ENCODE assay signal across 29 cellular contexts in genomic region chr18:25764777-25765176, GRCh38.
"Had no signal": no experiment of that assay in that cellular context is flagged by ENCODE, and none has a peak within 500 bp of the region (broad histone marks: within the 10 kb centered on the region; RNA-seq: fewer than 3 reads in every experiment).

No MANE protein-coding gene starts in this region.

- H3K36me3 ChIP-seq: stomach, suprapubic skin, thoracic aorta, thyroid gland, tibial artery, tibial nerve, transverse colon, upper lobe of left lung, upper lobe of right lung, uterus, vagina had no signal

- ATAC-seq: stimulated activated effector memory CD8-positive, alpha-beta T cell treated with anti-CD3 and anti-CD28 coated beads, Interleukin-12 subunit alpha, Interleukin-12 subunit beta, amount 100 ng/mL, for 72 hours; stimulated activated memory B cell treated with anti-CD40 and anti-IgM and Interleukin-4, amounts not matched to agents 10 μg/mL and 1 μg/mL and 100 μg/mL, for 72 hours; stimulated activated naive B cell treated with anti-CD40 and anti-IgM and Interleukin-4, amounts not matched to agents 10 μg/mL and 1 μg/mL and 100 μg/mL, for 72 hours; stimulated activated naive CD8-positive, alpha-beta T cell treated with anti-CD3 and anti-CD28 coated beads, Interleukin-15, amount 100 ng/mL, for 72 hours; stimulated activated naive CD8-positive, alpha-beta T cell treated with anti-CD3 and anti-CD28 coated beads, Interleukin-15, Interleukin-2, amounts not matched to agents 100 U/mL and 50 U/mL, for 24 hours; upper lobe of right lung had no signal

- H3K27ac ChIP-seq: stomach, suprapubic skin, testis, thoracic aorta, thyroid gland, tibial artery, tibial nerve, transverse colon, upper lobe of left lung, upper lobe of right lung, uterus, vagina had no signal

- DNase-seq: stimulated activated CD4-positive, alpha-beta T cell treated with anti-CD3 and anti-CD28 coated beads, Interleukin-2, amount 100 ng/mL, for 48 hours; stimulated activated CD4-positive, alpha-beta T cell treated with anti-CD3 and anti-CD28 coated beads, Interleukin-4, amount 100 ng/mL, for 1 hour; stimulated activated CD4-positive, alpha-beta T cell treated with anti-CD3 and anti-CD28 coated beads, Interleukin-4, amount 100 ng/mL, for 24 hours; stimulated activated CD4-positive, alpha-beta T cell treated with anti-CD3 and anti-CD28 coated beads, Interleukin-4, amount 100 ng/mL, for 4 hours; stimulated activated CD8-positive, alpha-beta memory T cell treated with anti-CD3 and anti-CD28 coated beads, Interleukin-4, amount 100 ng/mL, for 48 hours; stimulated activated naive B cell treated with anti-CD40 and anti-IgM and Interleukin-4, amounts not matched to agents 10 μg/mL and 1 μg/mL and 100 μg/mL, for 72 hours; stimulated activated naive CD4-positive, alpha-beta T cell; stimulated activated naive CD4-positive, alpha-beta T cell treated with Interleukin-2 at 50 U/mL for 16 hours; stimulated activated naive CD8-positive, alpha-beta T cell treated with anti-CD3 and anti-CD28 coated beads, Interleukin-15, amount 100 ng/mL, for 72 hours; stimulated activated naive CD8-positive, alpha-beta T cell treated with anti-CD3 and anti-CD28 coated beads, Interleukin-15, Interleukin-2, amounts not matched to agents 100 U/mL and 50 U/mL, for 24 hours; stomach; substantia nigra; testis; thyroid gland; tibial artery; transverse colon; trophoblast cell; upper lobe of left lung; upper lobe of right lung; uterus had no signal

- FAIRE-seq: urothelium cell line had no signal

- H3K27me3 Mint-ChIP-seq: stimulated activated memory B cell treated with anti-CD40 and anti-IgM and Interleukin-4, amounts not matched to agents 10 μg/mL and 1 μg/mL and 100 μg/mL, for 72 hours had no signal

- H3K9me3 ChIP-seq: suprapubic skin, testis, thoracic aorta, thyroid gland, tibial artery, tibial nerve, transverse colon, upper lobe of left lung, upper lobe of right lung, uterus, vagina had no signal

- H3K4me1 ChIP-seq: stomach, suprapubic skin, testis, thyroid gland, tibial artery, tibial nerve, transverse colon, upper lobe of left lung, upper lobe of right lung, uterus, vagina had no signal

- H3K36me3 Mint-ChIP-seq: stimulated activated effector memory CD8-positive, alpha-beta T cell treated with anti-CD3 and anti-CD28 coated beads, Interleukin-12 subunit alpha, Interleukin-12 subunit beta, amount 100 ng/mL, for 72 hours; stimulated activated memory B cell treated with anti-CD40 and anti-IgM and Interleukin-4, amounts not matched to agents 10 μg/mL and 1 μg/mL and 100 μg/mL, for 72 hours; stimulated activated naive B cell treated with anti-CD40 and anti-IgM and Interleukin-4, amounts not matched to agents 10 μg/mL and 1 μg/mL and 100 μg/mL, for 72 hours; type B pancreatic cell had no signal

- H3K27me3 ChIP-seq: stomach, suprapubic skin, testis, thyroid gland, tibial artery, tibial nerve, transverse colon, upper lobe of left lung, upper lobe of right lung, uterus, vagina had no signal

- H3K4me3 ChIP-seq: stomach, suprapubic skin, testis, thoracic aorta, thyroid gland, tibial artery, tibial nerve, transverse colon, upper lobe of left lung, upper lobe of right lung, uterus, vagina had no signal

- H3K4me1 Mint-ChIP-seq: stimulated activated effector memory CD8-positive, alpha-beta T cell treated with anti-CD3 and anti-CD28 coated beads, Interleukin-12 subunit alpha, Interleukin-12 subunit beta, amount 100 ng/mL, for 72 hours; stimulated activated memory B cell treated with anti-CD40 and anti-IgM and Interleukin-4, amounts not matched to agents 10 μg/mL and 1 μg/mL and 100 μg/mL, for 72 hours; stimulated activated naive B cell treated with anti-CD40 and anti-IgM and Interleukin-4, amounts not matched to agents 10 μg/mL and 1 μg/mL and 100 μg/mL, for 72 hours; stimulated activated naive CD8-positive, alpha-beta T cell treated with anti-CD3 and anti-CD28 coated beads, Interleukin-15, amount 100 ng/mL, for 72 hours had no signal

- H3K9me3 Mint-ChIP-seq: stimulated activated effector memory CD8-positive, alpha-beta T cell treated with anti-CD3 and anti-CD28 coated beads, Interleukin-12 subunit alpha, Interleukin-12 subunit beta, amount 100 ng/mL, for 72 hours; stimulated activated memory B cell treated with anti-CD40 and anti-IgM and Interleukin-4, amounts not matched to agents 10 μg/mL and 1 μg/mL and 100 μg/mL, for 72 hours; stimulated activated naive B cell treated with anti-CD40 and anti-IgM and Interleukin-4, amounts not matched to agents 10 μg/mL and 1 μg/mL and 100 μg/mL, for 72 hours; stimulated activated naive CD8-positive, alpha-beta T cell treated with anti-CD3 and anti-CD28 coated beads, Interleukin-15, amount 100 ng/mL, for 72 hours; stimulated activated naive CD8-positive, alpha-beta T cell treated with anti-CD3 and anti-CD28 coated beads, Interleukin-15, Interleukin-2, amounts not matched to agents 100 ng/mL and 50 ng/mL, for 24 hours; type B pancreatic cell had no signal

- H3K4me3 Mint-ChIP-seq: stimulated activated effector memory CD8-positive, alpha-beta T cell treated with anti-CD3 and anti-CD28 coated beads, Interleukin-12 subunit alpha, Interleukin-12 subunit beta, amount 100 ng/mL, for 72 hours; stimulated activated memory B cell treated with anti-CD40 and anti-IgM and Interleukin-4, amounts not matched to agents 10 μg/mL and 1 μg/mL and 100 μg/mL, for 72 hours; stimulated activated naive B cell treated with anti-CD40 and anti-IgM and Interleukin-4, amounts not matched to agents 10 μg/mL and 1 μg/mL and 100 μg/mL, for 72 hours; stimulated activated naive CD8-positive, alpha-beta T cell treated with anti-CD3 and anti-CD28 coated beads, Interleukin-15, amount 100 ng/mL, for 72 hours; stimulated activated naive CD8-positive, alpha-beta T cell treated with anti-CD3 and anti-CD28 coated beads, Interleukin-15, Interleukin-2, amounts not matched to agents 100 ng/mL and 50 ng/mL, for 24 hours; type B pancreatic cell had no signal

- H3K27ac Mint-ChIP-seq: stimulated activated effector memory CD8-positive, alpha-beta T cell treated with anti-CD3 and anti-CD28 coated beads, Interleukin-12 subunit alpha, Interleukin-12 subunit beta, amount 100 ng/mL, for 72 hours; stimulated activated memory B cell treated with anti-CD40 and anti-IgM and Interleukin-4, amounts not matched to agents 10 μg/mL and 1 μg/mL and 100 μg/mL, for 72 hours; stimulated activated naive B cell treated with anti-CD40 and anti-IgM and Interleukin-4, amounts not matched to agents 10 μg/mL and 1 μg/mL and 100 μg/mL, for 72 hours; stimulated activated naive CD8-positive, alpha-beta T cell treated with anti-CD3 and anti-CD28 coated beads, Interleukin-15, amount 100 ng/mL, for 72 hours; stimulated activated naive CD8-positive, alpha-beta T cell treated with anti-CD3 and anti-CD28 coated beads, Interleukin-15, Interleukin-2, amounts not matched to agents 100 ng/mL and 50 ng/mL, for 24 hours; type B pancreatic cell had no signal
